8 cellular contexts compared by ENCODE assay signal in the genomic region with DNA sequence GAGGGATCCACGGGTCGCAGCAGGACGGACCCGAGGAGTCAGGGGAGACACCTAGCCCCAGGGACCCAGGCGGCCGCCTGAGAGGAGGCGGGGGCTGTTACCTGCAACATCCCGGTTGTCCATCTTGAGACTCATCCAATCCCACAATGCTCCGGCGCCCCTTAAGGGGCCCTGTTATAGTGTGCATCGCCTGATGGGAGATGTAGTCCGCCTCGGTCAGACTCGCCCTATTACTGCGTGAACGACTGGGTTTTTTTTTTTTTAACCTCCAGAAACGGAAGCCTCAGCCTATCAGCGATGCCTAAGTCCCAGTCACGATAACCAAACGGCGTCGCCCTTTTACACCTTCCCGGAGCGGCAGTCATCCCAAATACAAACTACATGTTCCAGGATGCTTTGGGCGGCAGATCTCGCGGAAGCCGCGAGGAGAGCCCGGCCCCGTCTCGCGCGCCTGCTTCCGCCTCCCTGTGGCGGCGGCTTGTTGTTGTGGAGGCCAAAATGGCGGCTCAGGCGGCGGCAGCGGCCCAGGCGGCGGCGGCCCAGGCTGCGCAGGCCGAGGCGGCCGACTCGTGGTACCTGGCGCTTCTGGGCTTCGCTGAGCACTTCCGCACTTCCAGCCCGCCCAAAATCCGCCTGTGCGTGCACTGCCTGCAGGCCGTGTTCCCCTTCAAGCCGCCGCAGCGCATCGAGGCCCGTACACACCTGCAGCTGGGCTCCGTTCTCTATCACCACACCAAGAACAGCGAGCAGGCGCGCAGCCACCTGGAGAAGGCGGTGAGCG. TPM values are rescaled to one million over a fixed set of nuclear protein-coding genes. Genes with fewer than 3 reads are reported as not detected.
DNase-seq lines count a peak whose midpoint lies in the region; ATAC-seq and TF ChIP-seq lines count a peak whose summit lies in the region.

A gene with protein sequence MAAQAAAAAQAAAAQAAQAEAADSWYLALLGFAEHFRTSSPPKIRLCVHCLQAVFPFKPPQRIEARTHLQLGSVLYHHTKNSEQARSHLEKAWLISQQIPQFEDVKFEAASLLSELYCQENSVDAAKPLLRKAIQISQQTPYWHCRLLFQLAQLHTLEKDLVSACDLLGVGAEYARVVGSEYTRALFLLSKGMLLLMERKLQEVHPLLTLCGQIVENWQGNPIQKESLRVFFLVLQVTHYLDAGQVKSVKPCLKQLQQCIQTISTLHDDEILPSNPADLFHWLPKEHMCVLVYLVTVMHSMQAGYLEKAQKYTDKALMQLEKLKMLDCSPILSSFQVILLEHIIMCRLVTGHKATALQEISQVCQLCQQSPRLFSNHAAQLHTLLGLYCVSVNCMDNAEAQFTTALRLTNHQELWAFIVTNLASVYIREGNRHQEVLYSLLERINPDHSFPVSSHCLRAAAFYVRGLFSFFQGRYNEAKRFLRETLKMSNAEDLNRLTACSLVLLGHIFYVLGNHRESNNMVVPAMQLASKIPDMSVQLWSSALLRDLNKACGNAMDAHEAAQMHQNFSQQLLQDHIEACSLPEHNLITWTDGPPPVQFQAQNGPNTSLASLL (plus strand): TSS at position 468 of the 781 bp plus-strand sequence. CDS start 31 bp downstream, at position 499.
A gene with protein sequence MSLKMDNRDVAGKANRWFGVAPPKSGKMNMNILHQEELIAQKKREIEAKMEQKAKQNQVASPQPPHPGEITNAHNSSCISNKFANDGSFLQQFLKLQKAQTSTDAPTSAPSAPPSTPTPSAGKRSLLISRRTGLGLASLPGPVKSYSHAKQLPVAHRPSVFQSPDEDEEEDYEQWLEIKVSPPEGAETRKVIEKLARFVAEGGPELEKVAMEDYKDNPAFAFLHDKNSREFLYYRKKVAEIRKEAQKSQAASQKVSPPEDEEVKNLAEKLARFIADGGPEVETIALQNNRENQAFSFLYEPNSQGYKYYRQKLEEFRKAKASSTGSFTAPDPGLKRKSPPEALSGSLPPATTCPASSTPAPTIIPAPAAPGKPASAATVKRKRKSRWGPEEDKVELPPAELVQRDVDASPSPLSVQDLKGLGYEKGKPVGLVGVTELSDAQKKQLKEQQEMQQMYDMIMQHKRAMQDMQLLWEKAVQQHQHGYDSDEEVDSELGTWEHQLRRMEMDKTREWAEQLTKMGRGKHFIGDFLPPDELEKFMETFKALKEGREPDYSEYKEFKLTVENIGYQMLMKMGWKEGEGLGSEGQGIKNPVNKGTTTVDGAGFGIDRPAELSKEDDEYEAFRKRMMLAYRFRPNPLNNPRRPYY (minus strand): TSS at position 148 of the 781 bp plus-strand sequence. CDS start 13 bp downstream, at position 135.

- TF ChIP-seq POLR2A in adrenal gland (IDR thresholded peaks at IDR 0.05) = peak; percentile 47 to 71

- WGBS in adrenal gland, 4 donors = 0% methylated on average over 13 to 67 of the region's 67 CpGs

- intact Hi-C loops in adrenal gland (cut with DNase I) = no loop called here
- intact Hi-C loops in left cardiac atrium (cut with DNase I) = loop anchor here in 1 of 2 donors (10.0 kb wide), 1 partner anchor 126 kb away; a partner anchor contains a TSS
- intact Hi-C loops in posterior vena cava (cut with DNase I) = no loop called here
- intact Hi-C loops in upper lobe of right lung (cut with DNase I) = no loop called here

- H3K4me1 ChIP-seq in adrenal gland (replicated peaks in 1 of 2) = peaks cover 15 to 30% of the 10 kb centered on the region in 2 donors
- H3K4me1 ChIP-seq in upper lobe of right lung = peaks cover 30% of the 10 kb centered on the region

- H3K27ac ChIP-seq in adrenal gland (peak within 1 kb of the TSS; percentile 73 to 91 (median 84)), upper lobe of right lung (peak within 1 kb of the TSS; percentile 97)

- H3K4me3 ChIP-seq in GM12875 (ENCODE audit: low read depth, low read length) (peak within 1 kb of the TSS; percentile 78), adrenal gland (peak within 1 kb of the TSS; percentile 88 to 100 (median 92)), upper lobe of right lung (peak within 1 kb of the TSS; percentile 98)

- H3K36me3 Mint-ChIP-seq in T-cell = peaks cover 21% of the 10 kb centered on the region

- H3K9me3 Mint-ChIP-seq in T-cell = no peaks in the 10 kb centered on the region

- TF ChIP-seq CTCF in GM12875 (IDR thresholded peaks at IDR 0.05; ENCODE audit: borderline replicate concordance, insufficient read depth, low read depth, low read length) (no peak), adrenal gland (IDR thresholded peaks at IDR 0.05) (peak in 3 of 6 experiments; percentile 38 to 63 (median 45)), upper lobe of right lung (IDR thresholded peaks at IDR 0.05) (peak; percentile 47)

- peaks cover 46 to 55% (median 53%) of the 10 kb centered on the region in 3 donors for H3K4me1 Mint-ChIP-seq in T-cell

- peak within 1 kb of the TSS; percentile 92 to 95 (median 95) for H3K4me3 Mint-ChIP-seq in T-cell

- no peaks in the 10 kb centered on the region for H3K27me3 Mint-ChIP-seq in T-cell

- peaks cover 0 to 20% of the 10 kb centered on the region in 2 donors for H3K36me3 ChIP-seq in adrenal gland (replicated peaks in 1 of 2)
- peaks cover 36% of the 10 kb centered on the region for H3K36me3 ChIP-seq in upper lobe of right lung

- no peaks in the 10 kb centered on the region for H3K27me3 ChIP-seq in adrenal gland
- H3K27me3 ChIP-seq in upper lobe of right lung = no peaks in the 10 kb centered on the region

- POLR2A ChIA-PET in T-cell (lab: Charles Lee) = no interaction called here

- ATAC-seq in HG02763 (IDR thresholded peaks at IDR 0.05; ENCODE audit: unreplicated experiment) (peak; percentile 88), T-cell (replicated peaks in 1 of 4) (peak; percentile 90 to 93 (median 91)), left cardiac atrium (peak; percentile 97 to 98), upper lobe of right lung (peak; percentile 97)

- CTCF ChIA-PET in T-cell (lab: Charles Lee) = no interaction called here

- H3K9me3 ChIP-seq in adrenal gland (replicated peaks in 1 of 3) = no peaks in the 10 kb centered on the region
- no peaks in the 10 kb centered on the region for H3K9me3 ChIP-seq in upper lobe of right lung

- DNase-seq in NCI-H1417 treated with DMSO at 0.1 percent for 48 hours (lab: John Stamatoyannopoulos, UW) = peak; percentile 92
- peak; percentile 73 to 93 (median 90) for DNase-seq in T-cell
- peak; percentile 86 to 94 (median 89) for DNase-seq in adrenal gland
- peak; percentile 91 for DNase-seq in left cardiac atrium
- peak; percentile 97 for DNase-seq in posterior vena cava (ENCODE audit: low spot score)
- DNase-seq in upper lobe of right lung = peak; percentile 94

- peak within 1 kb of the TSS; percentile 99 to 100 for H3K27ac Mint-ChIP-seq in T-cell

RNA-seq across cellular contexts. Expression of the first gene that starts in this region (rescaled TPM):
- total RNA-seq in T-cell (100 to 1,000 TPM; 143 to 159 (median 150) TPM), adrenal gland (10 to 100 TPM; 32.3 to 64.8 (median 49.3) TPM), left cardiac atrium (10 to 100 TPM; 26.2 to 35.5 TPM), posterior vena cava (10 to 100 TPM; 37.1 to 42.0 TPM), upper lobe of right lung (60.5 TPM)
- 10 to 100 TPM; 14.9 to 41.3 (median 29.5) TPM for polyA plus RNA-seq in adrenal gland

RNA-seq across cellular contexts. Expression of the second gene that starts in this region (rescaled TPM):
- total RNA-seq in T-cell = 10 to 100 TPM; 59.5 to 89.8 (median 87.4) TPM
- total RNA-seq in adrenal gland = 10 to 100 TPM; 25.5 to 74.7 (median 53.2) TPM
- 100 to 1,000 TPM in 1 of 3 donors, 10 to 100 TPM in 2; 55.9 to 130 (median 91.0) TPM for polyA plus RNA-seq in adrenal gland
- 10 to 100 TPM; 33.5 to 40.5 TPM for total RNA-seq in left cardiac atrium
- 10 to 100 TPM; 25.8 to 30.4 TPM for total RNA-seq in posterior vena cava
- 40.1 TPM for total RNA-seq in upper lobe of right lung

Comparison
In these comparisons a context has a peak if more than half of its experiments do, and no peak if none do; other contexts are left out.
1. Peak in every context shown above with its lines: DNase-seq, ATAC-seq, H3K4me3 ChIP-seq and H3K27ac ChIP-seq.